Comparison of ENCODE assay signal across 24 cellular contexts in genomic region chr6:107832146-107833056, GRCh38. TPM values are rescaled to one million over a fixed set of nuclear protein-coding genes. Genes with fewer than 3 reads are reported as not detected.
DNase-seq lines count a peak whose midpoint lies in the region; ATAC-seq and TF ChIP-seq lines count a peak whose summit lies in the region.
"Had no signal": no experiment of that assay in that cellular context is flagged by ENCODE, and none has a peak within 500 bp of the region (broad histone marks: within the 10 kb centered on the region; RNA-seq: fewer than 3 reads in every experiment).

No MANE protein-coding gene starts in this region.

- H2AFZ ChIP-seq in OCI-LY7 (ENCODE audit: low read length) = no peak overlapping the region
- H2AFZ ChIP-seq: GM23248 had no signal

- peaks cover 22% of the 10 kb centered on the region for H3K4me1 Mint-ChIP-seq in activated naive CD8-positive, alpha-beta T cell (ENCODE audit: low read depth)
- peaks cover 29% of the 10 kb centered on the region for H3K4me1 Mint-ChIP-seq in activated naive CD8-positive, alpha-beta T cell treated with anti-CD3 and anti-CD28 coated beads, Interleukin-2, amount 50 U/mL, for 24 hours
- H3K4me1 Mint-ChIP-seq in activated T-helper 17 cell treated with anti-CD3 and anti-CD28 coated beads, Interleukin-2, amount 50 U/mL, for 72 hours = peaks cover 21% of the 10 kb centered on the region
- H3K4me1 Mint-ChIP-seq: brain, endodermal cell, nephron had no signal

- H3K4me3 ChIP-seq in upper lobe of right lung (no peak overlapping the region), OCI-LY7 (ENCODE audit: low read depth, low read length, poor library complexity, severe bottlenecking) (no peak overlapping the region)
- H3K4me3 ChIP-seq: colonic mucosa, GM23248, testis had no signal

- CTCF ChIA-PET in OCI-LY7 (lab: Charles Lee; ENCODE audit: unreplicated experiment) = no interaction called here

- no peaks in the 10 kb centered on the region for H4K20me1 ChIP-seq in OCI-LY7 (ENCODE audit: insufficient read depth, low read length)

- no peak for DNase-seq in activated naive CD8-positive, alpha-beta T cell treated with anti-CD3 and anti-CD28 coated beads, Interleukin-2, amount 50 U/mL, for 24 hours
- DNase-seq in MV-4-11 (lab: John Stamatoyannopoulos, UW) (peak; percentile 61), upper lobe of right lung (no peak), OCI-LY7 (ENCODE audit: low spot score) (no peak), DMS153 (lab: John Stamatoyannopoulos, UW) (no peak)
- DNase-seq: activated CD4-positive, alpha-beta T cell treated with anti-CD3 and anti-CD28 coated beads for 48 hours; colonic mucosa; DND-41; endodermal cell; glutamatergic neuron; GM23248; left cardiac atrium; NCI-H187 treated with DMSO at 0.1 percent for 48 hours; NCI-H345; RPMI8226; testis had no signal

- no TSS peak for BruUV-seq in OCI-LY7 (replicated peaks; lab: Mats Ljungman, UMichigan)

- H3K9me3 ChIP-seq in upper lobe of right lung (no peaks in the 10 kb centered on the region), OCI-LY7 (ENCODE audit: low read length) (no peaks in the 10 kb centered on the region)
- H3K9me3 ChIP-seq: colonic mucosa, testis had no signal

- H3K9me3 Mint-ChIP-seq in activated naive CD8-positive, alpha-beta T cell (ENCODE audit: low read depth) = no peaks in the 10 kb centered on the region
- H3K9me3 Mint-ChIP-seq in activated naive CD8-positive, alpha-beta T cell treated with anti-CD3 and anti-CD28 coated beads, Interleukin-2, amount 50 U/mL, for 24 hours = no peaks in the 10 kb centered on the region
- H3K9me3 Mint-ChIP-seq in activated T-helper 17 cell treated with anti-CD3 and anti-CD28 coated beads, Interleukin-2, amount 50 U/mL, for 72 hours = no peaks in the 10 kb centered on the region
- H3K9me3 Mint-ChIP-seq: brain, endodermal cell, nephron had no signal

- POLR2A ChIA-PET in OCI-LY7 (lab: Charles Lee) = interaction anchor here (1.1 to 1.8 kb wide), 2 partner anchors 10 kb away, joined by 4 to 8 read pairs; no protein-coding TSS in a partner anchor

- H3K27ac Mint-ChIP-seq in activated naive CD8-positive, alpha-beta T cell = peak overlapping the region; percentile 18
- H3K27ac Mint-ChIP-seq in activated naive CD8-positive, alpha-beta T cell treated with anti-CD3 and anti-CD28 coated beads, Interleukin-2, amount 50 U/mL, for 24 hours = no peak overlapping the region
- peak overlapping the region; percentile 29 for H3K27ac Mint-ChIP-seq in activated T-helper 17 cell treated with anti-CD3 and anti-CD28 coated beads, Interleukin-2, amount 50 U/mL, for 72 hours
- H3K27ac Mint-ChIP-seq: brain, endodermal cell, nephron had no signal

- TF ChIP-seq CTCF in upper lobe of right lung (IDR thresholded peaks at IDR 0.05) (no peak), OCI-LY7 (conservative IDR thresholded peaks at IDR 0.05; ENCODE audit: low read length) (no peak)

- H3K36me3 Mint-ChIP-seq in activated naive CD8-positive, alpha-beta T cell = no peaks in the 10 kb centered on the region
- H3K36me3 Mint-ChIP-seq in activated naive CD8-positive, alpha-beta T cell treated with anti-CD3 and anti-CD28 coated beads, Interleukin-2, amount 50 U/mL, for 24 hours (ENCODE audit: low read depth) = no peaks in the 10 kb centered on the region
- no peaks in the 10 kb centered on the region for H3K36me3 Mint-ChIP-seq in activated T-helper 17 cell treated with anti-CD3 and anti-CD28 coated beads, Interleukin-2, amount 50 U/mL, for 72 hours (ENCODE audit: low read depth)
- H3K36me3 Mint-ChIP-seq: brain had no signal

- H3K4me1 ChIP-seq in upper lobe of right lung (no peaks in the 10 kb centered on the region), OCI-LY7 (ENCODE audit: insufficient read depth, low read length, poor library complexity, severe bottlenecking) (no peaks in the 10 kb centered on the region)
- H3K4me1 ChIP-seq: colonic mucosa, testis had no signal

- H3K4me2 ChIP-seq in OCI-LY7 (ENCODE audit: low read length) = no peak overlapping the region

- no peak overlapping the region for H3K4me3 Mint-ChIP-seq in activated naive CD8-positive, alpha-beta T cell
- no peak overlapping the region for H3K4me3 Mint-ChIP-seq in activated naive CD8-positive, alpha-beta T cell treated with anti-CD3 and anti-CD28 coated beads, Interleukin-2, amount 50 U/mL, for 24 hours
- H3K4me3 Mint-ChIP-seq in activated T-helper 17 cell treated with anti-CD3 and anti-CD28 coated beads, Interleukin-2, amount 50 U/mL, for 72 hours = peak overlapping the region; percentile 54
- H3K4me3 Mint-ChIP-seq: brain, endodermal cell, nephron had no signal

- H3K36me3 ChIP-seq in upper lobe of right lung (no peaks in the 10 kb centered on the region), OCI-LY7 (ENCODE audit: insufficient read depth, low read length) (no peaks in the 10 kb centered on the region)
- H3K36me3 ChIP-seq: colonic mucosa had no signal

- H3K27ac ChIP-seq in upper lobe of right lung (no peak overlapping the region), OCI-LY7 (ENCODE audit: low read depth, low read length, poor library complexity, severe bottlenecking) (no peak overlapping the region)
- H3K27ac ChIP-seq: colonic mucosa, GM23248, testis had no signal

- H3K27me3 Mint-ChIP-seq in activated naive CD8-positive, alpha-beta T cell = no peaks in the 10 kb centered on the region
- H3K27me3 Mint-ChIP-seq in activated naive CD8-positive, alpha-beta T cell treated with anti-CD3 and anti-CD28 coated beads, Interleukin-2, amount 50 U/mL, for 24 hours = no peaks in the 10 kb centered on the region
- no peaks in the 10 kb centered on the region for H3K27me3 Mint-ChIP-seq in activated T-helper 17 cell treated with anti-CD3 and anti-CD28 coated beads, Interleukin-2, amount 50 U/mL, for 72 hours

- H3K79me2 ChIP-seq in OCI-LY7 (ENCODE audit: insufficient read depth, low read depth, low read length) = no peaks in the 10 kb centered on the region

- intact Hi-C loops in upper lobe of right lung (cut with DNase I) = no loop called here
- intact Hi-C loops in OCI-LY7 (cut with micrococcal nuclease; ENCODE audit: unreplicated experiment) = no loop called here

- no peaks in the 10 kb centered on the region for H3K27me3 ChIP-seq in upper lobe of right lung
- H3K27me3 ChIP-seq: colonic mucosa, testis had no signal

- H3K9me2 ChIP-seq in OCI-LY7 (ENCODE audit: insufficient read depth, low read length) = no peaks in the 10 kb centered on the region

- ATAC-seq in activated naive CD8-positive, alpha-beta T cell treated with anti-CD3 and anti-CD28 coated beads, Interleukin-2, amount 50 U/mL, for 24 hours = no peak
- ATAC-seq in activated T-helper 17 cell treated with anti-CD3 and anti-CD28 coated beads, Interleukin-2, amount 50 U/mL, for 72 hours (replicated peaks) = peak; percentile 69
- ATAC-seq in upper lobe of right lung (peak; percentile 72), HG03108 (IDR thresholded peaks at IDR 0.05; ENCODE audit: unreplicated experiment) (no peak)
- ATAC-seq: left cardiac atrium, sciatic nerve, SK-N-SH treated with all-trans-retinoic acid at 6 μM for 48 hours had no signal

RNA-seq across cellular contexts. Expression of gene SCML4, which starts 8.3 kb away (rescaled TPM):
- 1 to 10 TPM; 2.6 to 3.9 TPM for total RNA-seq in activated T-helper 17 cell treated with anti-CD3 and anti-CD28 coated beads, Interleukin-2, amount 50 U/mL, for 72 hours
- 4.3 TPM for total RNA-seq in upper lobe of right lung
- 0.77 and 1.5 TPM in 2 replicates for total RNA-seq in OCI-LY7 (2014; rRNA removed; shearing (Covaris generic))
- total RNA-seq in OCI-LY7 (2022) = 1.7 and 3.0 TPM in 2 replicates
- total RNA-seq: endodermal cell, fibroblast of lung, GM23248 had no signal

Comparison
In these comparisons a context has a peak if more than half of its experiments do, and no peak if none do; other contexts are left out.
1. ATAC-seq: peak in activated T-helper 17 cell treated with anti-CD3 and anti-CD28 coated beads, Interleukin-2, amount 50 U/mL, for 72 hours (single experiment) and upper lobe of right lung (single experiment); none in activated naive CD8-positive, alpha-beta T cell treated with anti-CD3 and anti-CD28 coated beads, Interleukin-2, amount 50 U/mL, for 24 hours (single experiment) and HG03108 (single experiment).